Comparison of ENCODE assay signal across 1 cellular context in the genomic region with DNA sequence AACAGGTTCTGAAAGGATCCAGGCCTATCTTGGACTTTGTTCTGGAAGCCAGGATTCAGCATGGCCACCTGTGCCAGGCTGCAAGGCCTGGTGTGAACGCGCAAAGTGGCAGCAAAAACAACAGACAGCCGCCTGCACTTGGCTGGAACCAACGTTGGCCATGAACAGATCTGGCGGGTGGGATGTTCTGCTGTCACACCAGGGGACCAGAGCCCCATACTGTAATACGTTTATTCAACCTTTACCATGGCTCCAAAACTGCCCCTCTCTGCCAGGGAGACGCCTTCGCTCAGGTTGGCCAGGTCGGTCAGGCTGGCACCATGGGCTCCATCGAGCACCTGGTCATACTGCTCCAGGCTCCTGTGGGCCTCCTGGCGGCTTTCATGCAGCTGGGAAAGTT.
TF ChIP-seq lines count a peak whose summit lies in the region.

No MANE protein-coding gene starts in this region.

TF ChIP-seq in WTC11, 78 proteins besides CTCF, POLR2A, EP300 and RAD21 (continued from another document):
- TF ChIP-seq, protein P1, sequence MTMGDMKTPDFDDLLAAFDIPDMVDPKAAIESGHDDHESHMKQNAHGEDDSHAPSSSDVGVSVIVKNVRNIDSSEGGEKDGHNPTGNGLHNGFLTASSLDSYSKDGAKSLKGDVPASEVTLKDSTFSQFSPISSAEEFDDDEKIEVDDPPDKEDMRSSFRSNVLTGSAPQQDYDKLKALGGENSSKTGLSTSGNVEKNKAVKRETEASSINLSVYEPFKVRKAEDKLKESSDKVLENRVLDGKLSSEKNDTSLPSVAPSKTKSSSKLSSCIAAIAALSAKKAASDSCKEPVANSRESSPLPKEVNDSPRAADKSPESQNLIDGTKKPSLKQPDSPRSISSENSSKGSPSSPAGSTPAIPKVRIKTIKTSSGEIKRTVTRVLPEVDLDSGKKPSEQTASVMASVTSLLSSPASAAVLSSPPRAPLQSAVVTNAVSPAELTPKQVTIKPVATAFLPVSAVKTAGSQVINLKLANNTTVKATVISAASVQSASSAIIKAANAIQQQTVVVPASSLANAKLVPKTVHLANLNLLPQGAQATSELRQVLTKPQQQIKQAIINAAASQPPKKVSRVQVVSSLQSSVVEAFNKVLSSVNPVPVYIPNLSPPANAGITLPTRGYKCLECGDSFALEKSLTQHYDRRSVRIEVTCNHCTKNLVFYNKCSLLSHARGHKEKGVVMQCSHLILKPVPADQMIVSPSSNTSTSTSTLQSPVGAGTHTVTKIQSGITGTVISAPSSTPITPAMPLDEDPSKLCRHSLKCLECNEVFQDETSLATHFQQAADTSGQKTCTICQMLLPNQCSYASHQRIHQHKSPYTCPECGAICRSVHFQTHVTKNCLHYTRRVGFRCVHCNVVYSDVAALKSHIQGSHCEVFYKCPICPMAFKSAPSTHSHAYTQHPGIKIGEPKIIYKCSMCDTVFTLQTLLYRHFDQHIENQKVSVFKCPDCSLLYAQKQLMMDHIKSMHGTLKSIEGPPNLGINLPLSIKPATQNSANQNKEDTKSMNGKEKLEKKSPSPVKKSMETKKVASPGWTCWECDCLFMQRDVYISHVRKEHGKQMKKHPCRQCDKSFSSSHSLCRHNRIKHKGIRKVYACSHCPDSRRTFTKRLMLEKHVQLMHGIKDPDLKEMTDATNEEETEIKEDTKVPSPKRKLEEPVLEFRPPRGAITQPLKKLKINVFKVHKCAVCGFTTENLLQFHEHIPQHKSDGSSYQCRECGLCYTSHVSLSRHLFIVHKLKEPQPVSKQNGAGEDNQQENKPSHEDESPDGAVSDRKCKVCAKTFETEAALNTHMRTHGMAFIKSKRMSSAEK (CRISPR knock-in tag; IDR thresholded peaks at IDR 0.05; ENCODE audit: borderline replicate concordance): no peak
- TF ChIP-seq IRF2 (CRISPR knock-in tag; IDR thresholded peaks at IDR 0.05; ENCODE audit: borderline replicate concordance, low read depth): no peak
- no peak for TF ChIP-seq ZNF232 (CRISPR knock-in tag; IDR thresholded peaks at IDR 0.05)
- no peak for TF ChIP-seq NR1H2 (CRISPR knock-in tag; IDR thresholded peaks at IDR 0.05)
